7 cellular contexts compared by ENCODE assay signal in genomic region chr1:153465728-153466625, GRCh38. TPM values are rescaled to one million over a fixed set of nuclear protein-coding genes. Genes with fewer than 3 reads are reported as not detected.
DNase-seq lines count a peak whose midpoint lies in the region; ATAC-seq, FAIRE-seq and TF ChIP-seq lines count a peak whose summit lies in the region.

No MANE protein-coding gene starts in this region.

- peak; percentile 54 for TF ChIP-seq CTCF in GM13976 (IDR thresholded peaks at IDR 0.05; ENCODE audit: borderline replicate concordance, control extremely low read depth, extremely low read depth, insufficient read depth, missing control alignments)
- peak; percentile 75 for TF ChIP-seq CTCF in fibroblast of villous mesenchyme (IDR thresholded peaks at IDR 0.05; ENCODE audit: insufficient read depth, low read depth, low read length)
- peak; percentile 42 to 77 (median 66) for TF ChIP-seq CTCF in pancreas (IDR thresholded peaks at IDR 0.05)
- peak; percentile 61 to 79 (median 70) for TF ChIP-seq CTCF in uterus (IDR thresholded peaks at IDR 0.05)

- FAIRE-seq in pancreas (lab: Jason Lieb, UNC): no peak

- H3K4me1 ChIP-seq in pancreas (no peaks in the 10 kb centered on the region), uterus (peaks cover 0 to 7% of the 10 kb centered on the region in 2 donors)

- in situ Hi-C loops in GM13976 (cut with MboI; ENCODE audit: low sequenced_read_pairs, unreplicated experiment): no loop called here

- 20 to 23% methylated on average over 22 of the region's 22 CpGs for WGBS in pancreas, 2 donors

- ATAC-seq in pancreas (peak; percentile 53 to 80 (median 72)), GM21381 (IDR thresholded peaks at IDR 0.05; ENCODE audit: unreplicated experiment) (no peak)

- no peak overlapping the region for H3K4me3 ChIP-seq in fibroblast of villous mesenchyme (ENCODE audit: low read depth, low read length)
- no peak overlapping the region for H3K4me3 ChIP-seq in pancreas
- H3K4me3 ChIP-seq in uterus: no peak overlapping the region

- intact Hi-C loops in pancreas (cut with DNase I) (no loop called here), uterus (cut with DNase I; ENCODE audit: low total_unique reads) (no loop called here)

- H3K27me3 ChIP-seq in pancreas (no peaks in the 10 kb centered on the region), uterus (no peaks in the 10 kb centered on the region)

- H3K27ac ChIP-seq in pancreas (no peak overlapping the region), uterus (peak overlapping the region; percentile 2 to 63)

- no peaks in the 10 kb centered on the region for H3K36me3 ChIP-seq in pancreas
- no peaks in the 10 kb centered on the region for H3K36me3 ChIP-seq in uterus

- H3K9me3 ChIP-seq in pancreas (no peaks in the 10 kb centered on the region), uterus (no peaks in the 10 kb centered on the region)

- DNase-seq in GM13976 (ENCODE audit: low spot score): peak; percentile 77
- peak; percentile 6 for DNase-seq in NOMO-1 treated with DMSO at 0.1 percent for 48 hours (lab: John Stamatoyannopoulos, UW; ENCODE audit: unreplicated experiment)
- peak; percentile 67 for DNase-seq in activated T-cell treated with anti-CD3 and anti-CD28 coated beads for 48 hours (ENCODE audit: low read depth)
- peak; percentile 26 for DNase-seq in fibroblast of villous mesenchyme (ENCODE audit: low read depth)
- peak in 4 of 6 donors; percentile 27 to 83 (median 56) for DNase-seq in pancreas
- peak; percentile 58 to 74 for DNase-seq in uterus

- no peak for TF ChIP-seq POLR2A in uterus (IDR thresholded peaks at IDR 0.05)

RNA-seq across cellular contexts. Expression of gene S100A7, which starts 5.5 kb away (rescaled TPM):
- total RNA-seq in fibroblast of villous mesenchyme (not detected in 2 replicates), pancreas (not detected), uterus (1 to 10 TPM in 1 of 4 donors, not detected in 3; 3.5 TPM)
- polyA plus RNA-seq in pancreas: not detected

RNA-seq across cellular contexts. Expression of gene S100A7A, which starts 49.7 kb away (rescaled TPM):
- total RNA-seq in fibroblast of villous mesenchyme: not detected in 2 replicates
- not detected for total RNA-seq in pancreas
- polyA plus RNA-seq in pancreas: not detected
- not detected for total RNA-seq in uterus

Comparison
In these comparisons a context has a peak if more than half of its experiments do, and no peak if none do; other contexts are left out.
1. DNase-seq: peak in every context shown above with its lines; median percentile 77 in GM13976; 67 in activated T-cell treated with anti-CD3 and anti-CD28 coated beads for 48 hours; 66 in uterus; 56 in pancreas; 26 in fibroblast of villous mesenchyme; 6 in NOMO-1 treated with DMSO at 0.1 percent for 48 hours.
2. H3K27ac ChIP-seq: peak in uterus (2 of 2); none in pancreas (0 of 4).
3. Peak in every context shown above with its lines, with median percentiles within 50 percentile points of each other: CTCF ChIP-seq.